ENCODE assay signal across 1 cellular context in the genomic region with DNA sequence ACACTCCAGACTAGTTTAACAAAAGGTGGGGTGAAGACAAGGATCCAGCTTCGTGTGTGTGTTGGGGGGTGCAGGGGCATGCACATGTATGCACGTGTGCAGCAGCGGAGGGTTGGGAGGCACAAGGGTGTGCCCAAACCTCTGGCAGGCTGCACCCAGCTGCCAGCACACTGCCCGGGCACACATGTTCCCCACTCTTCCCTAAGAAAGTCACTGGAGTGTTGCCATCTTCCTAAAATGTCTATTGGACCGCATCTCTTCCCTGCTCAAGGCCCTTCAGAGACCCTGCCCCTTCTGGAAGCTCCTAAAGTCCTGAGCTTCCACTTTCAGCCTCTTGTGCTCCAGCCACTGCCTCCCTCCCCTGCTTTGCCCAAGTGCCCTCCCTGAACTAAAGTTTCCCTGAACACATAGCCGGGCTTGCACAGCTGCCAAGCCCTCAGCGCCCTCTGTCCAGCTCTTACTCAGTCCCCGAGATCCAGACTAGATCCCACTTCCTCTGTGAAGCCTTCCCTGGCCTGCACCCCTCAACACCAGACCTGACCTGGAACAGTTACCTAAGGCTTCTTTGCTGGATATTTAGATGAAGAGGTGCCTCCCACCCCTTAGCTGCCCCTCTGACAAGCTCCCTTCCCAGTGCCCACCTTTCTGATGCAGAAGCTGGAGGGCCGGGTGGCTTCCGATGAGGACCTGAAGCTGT.
TF ChIP-seq lines count a peak whose summit lies in the region.

No MANE protein-coding gene starts in this region.

TF ChIP-seq in IMR-90, 13 proteins besides CTCF, POLR2A, EP300 and RAD21:
- TF ChIP-seq, protein P1, sequence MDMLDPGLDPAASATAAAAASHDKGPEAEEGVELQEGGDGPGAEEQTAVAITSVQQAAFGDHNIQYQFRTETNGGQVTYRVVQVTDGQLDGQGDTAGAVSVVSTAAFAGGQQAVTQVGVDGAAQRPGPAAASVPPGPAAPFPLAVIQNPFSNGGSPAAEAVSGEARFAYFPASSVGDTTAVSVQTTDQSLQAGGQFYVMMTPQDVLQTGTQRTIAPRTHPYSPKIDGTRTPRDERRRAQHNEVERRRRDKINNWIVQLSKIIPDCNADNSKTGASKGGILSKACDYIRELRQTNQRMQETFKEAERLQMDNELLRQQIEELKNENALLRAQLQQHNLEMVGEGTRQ (IDR thresholded peaks at IDR 0.05; ENCODE audit: low read depth, low read length) = no peak
- no peak for TF ChIP-seq CEBPB (IDR thresholded peaks at IDR 0.05; ENCODE audit: low read depth, low read length)
- TF ChIP-seq, protein P2, sequence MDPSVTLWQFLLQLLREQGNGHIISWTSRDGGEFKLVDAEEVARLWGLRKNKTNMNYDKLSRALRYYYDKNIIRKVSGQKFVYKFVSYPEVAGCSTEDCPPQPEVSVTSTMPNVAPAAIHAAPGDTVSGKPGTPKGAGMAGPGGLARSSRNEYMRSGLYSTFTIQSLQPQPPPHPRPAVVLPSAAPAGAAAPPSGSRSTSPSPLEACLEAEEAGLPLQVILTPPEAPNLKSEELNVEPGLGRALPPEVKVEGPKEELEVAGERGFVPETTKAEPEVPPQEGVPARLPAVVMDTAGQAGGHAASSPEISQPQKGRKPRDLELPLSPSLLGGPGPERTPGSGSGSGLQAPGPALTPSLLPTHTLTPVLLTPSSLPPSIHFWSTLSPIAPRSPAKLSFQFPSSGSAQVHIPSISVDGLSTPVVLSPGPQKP (IDR thresholded peaks at IDR 0.05; ENCODE audit: borderline replicate concordance, low read depth, low read length) = no peak
- no peak for TF ChIP-seq FOS (IDR thresholded peaks at IDR 0.05; ENCODE audit: low read depth, low read length)
